Comparison of ENCODE assay signal across 2 cellular contexts in the genomic region with DNA sequence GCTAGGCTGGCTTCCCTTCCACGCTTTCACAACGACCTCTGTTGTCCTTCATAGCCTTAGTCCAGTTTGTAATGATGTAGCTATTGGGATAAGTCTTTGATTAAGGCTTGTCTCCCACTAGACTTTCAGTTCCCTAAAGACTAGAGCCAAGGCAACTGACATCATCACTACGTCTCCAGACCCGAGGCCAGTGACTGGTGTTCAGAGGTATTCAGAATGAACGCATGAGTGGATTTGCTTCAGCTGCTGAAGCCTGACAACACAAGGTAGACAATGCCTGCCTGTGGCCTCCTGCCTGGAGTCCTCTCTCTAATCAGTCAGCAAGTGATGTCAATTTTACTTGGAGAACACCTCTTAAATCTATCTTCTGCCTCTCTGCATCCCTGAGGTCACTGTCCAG.
TF ChIP-seq lines count a peak whose summit lies in the region.

No MANE protein-coding gene starts in this region.

TF ChIP-seq in GM12891, 5 proteins besides CTCF, POLR2A, EP300 and RAD21:
- no peak for TF ChIP-seq TAF1 (IDR thresholded peaks at IDR 0.05; ENCODE audit: low read depth, low read length)
- peak; percentile 35 for TF ChIP-seq PAX5 (IDR thresholded peaks at IDR 0.05; ENCODE audit: insufficient read depth, low read length, severe bottlenecking)
- TF ChIP-seq SPI1 (IDR thresholded peaks at IDR 0.05; ENCODE audit: low read depth, low read length), result peak; percentile 99
TF ChIP-seq in GM12891: peak in this region for 2.

TF ChIP-seq in IMR-90, 13 proteins besides CTCF, POLR2A, EP300 and RAD21:
- no peak for TF ChIP-seq MAFK (IDR thresholded peaks at IDR 0.05; ENCODE audit: low read depth, low read length)
- TF ChIP-seq, protein P1, sequence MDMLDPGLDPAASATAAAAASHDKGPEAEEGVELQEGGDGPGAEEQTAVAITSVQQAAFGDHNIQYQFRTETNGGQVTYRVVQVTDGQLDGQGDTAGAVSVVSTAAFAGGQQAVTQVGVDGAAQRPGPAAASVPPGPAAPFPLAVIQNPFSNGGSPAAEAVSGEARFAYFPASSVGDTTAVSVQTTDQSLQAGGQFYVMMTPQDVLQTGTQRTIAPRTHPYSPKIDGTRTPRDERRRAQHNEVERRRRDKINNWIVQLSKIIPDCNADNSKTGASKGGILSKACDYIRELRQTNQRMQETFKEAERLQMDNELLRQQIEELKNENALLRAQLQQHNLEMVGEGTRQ (IDR thresholded peaks at IDR 0.05; ENCODE audit: low read depth, low read length), result no peak
- TF ChIP-seq FOS (IDR thresholded peaks at IDR 0.05; ENCODE audit: low read depth, low read length), result no peak
- TF ChIP-seq RFX5 (IDR thresholded peaks at IDR 0.05; ENCODE audit: low read depth, low read length), result no peak
- no peak for TF ChIP-seq CEBPB (IDR thresholded peaks at IDR 0.05; ENCODE audit: low read depth, low read length)
- no peak for TF ChIP-seq NFE2L2 (IDR thresholded peaks at IDR 0.05; ENCODE audit: low read depth, low read length)
- TF ChIP-seq CHD1 (IDR thresholded peaks at IDR 0.05; ENCODE audit: low read depth, low read length), result no peak
- TF ChIP-seq RCOR1 (IDR thresholded peaks at IDR 0.05; ENCODE audit: insufficient replicate concordance, low read length), result no peak
TF ChIP-seq in IMR-90: peak in this region for 0.
